8 cellular contexts compared by ENCODE assay signal in the genomic region with DNA sequence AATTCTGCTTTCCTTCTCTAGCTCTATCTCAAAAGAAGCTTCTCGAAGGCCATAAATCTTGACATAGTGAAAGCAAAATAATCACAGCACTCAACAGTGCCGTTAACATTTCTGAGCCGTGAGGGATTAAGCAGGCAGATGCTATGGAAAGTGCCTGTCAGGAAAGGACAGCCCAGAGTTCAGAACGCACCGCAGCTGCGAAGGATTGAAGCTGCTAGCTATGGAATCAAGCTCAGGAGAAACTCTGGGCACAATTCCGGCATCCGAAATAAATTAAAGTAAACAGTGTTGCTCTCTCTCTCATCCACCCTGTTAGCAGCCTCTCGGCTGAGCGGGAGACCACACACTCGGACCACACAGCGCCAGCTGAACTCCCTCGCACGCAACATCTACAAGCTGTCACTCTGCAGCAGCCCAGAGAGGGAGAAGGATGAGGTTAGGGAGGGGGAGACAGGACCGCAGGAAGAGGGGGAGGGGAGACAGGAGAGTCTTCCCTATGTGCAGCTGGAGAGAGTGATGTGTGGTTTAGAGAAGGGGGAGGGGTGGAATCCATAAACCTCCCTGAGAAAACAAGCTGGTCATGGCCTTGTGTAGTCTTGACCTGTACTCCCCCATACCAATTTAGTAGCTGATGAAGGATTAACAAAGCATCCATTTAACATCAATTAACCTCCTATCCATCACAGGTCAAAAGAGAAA. TPM values are rescaled to one million over a fixed set of nuclear protein-coding genes. Genes with fewer than 3 reads are reported as not detected.
DNase-seq lines count a peak whose midpoint lies in the region; ATAC-seq and TF ChIP-seq lines count a peak whose summit lies in the region.

No MANE protein-coding gene starts in this region.

- peak overlapping the region; percentile 67 for H3K27ac Mint-ChIP-seq in type B pancreatic cell
- no peak overlapping the region for H3K27ac Mint-ChIP-seq in MCF 10A (ENCODE audit: low read depth, unreplicated experiment)

- H3K9ac ChIP-seq in adipocyte (ENCODE audit: low read length), result peak overlapping the region; percentile 49

- peak overlapping the region; percentile 81 for H3K4me3 Mint-ChIP-seq in type B pancreatic cell
- H3K4me3 Mint-ChIP-seq in MCF 10A (ENCODE audit: unreplicated experiment), result no peak overlapping the region

- peaks cover 44% of the 10 kb centered on the region for H3K4me1 Mint-ChIP-seq in type B pancreatic cell (ENCODE audit: unreplicated experiment)
- H3K4me1 Mint-ChIP-seq in MCF 10A (ENCODE audit: insufficient read depth, unreplicated experiment), result peaks cover 47% of the 10 kb centered on the region

- POLR2A ChIA-PET in MCF 10A (lab: Yijun Ruan, JAX), result interaction anchor here (0.6 to 6.3 kb wide), 6 partner anchors 9 to 871 kb away, joined by 3 to 69 read pairs (median 4); a partner anchor contains a TSS

- peak; percentile 83 for DNase-seq in ELF-1 (ENCODE audit: low read depth, low spot score)
- peak; percentile 88 for DNase-seq in MV-4-11 (lab: John Stamatoyannopoulos, UW)
- peak; percentile 81 for DNase-seq in adipocyte (ENCODE audit: low read depth)
- peak; percentile 93 for DNase-seq in islet precursor cell
- DNase-seq in type B pancreatic cell (ENCODE audit: extremely low spot score, unreplicated experiment), result no peak
- DNase-seq in MCF 10A (ENCODE audit: unreplicated experiment), result no peak
- no peak for DNase-seq in GM19238 (ENCODE audit: insufficient read length, low spot score)

- TF ChIP-seq CTCF in type B pancreatic cell (conservative IDR thresholded peaks at IDR 0.05) (no peak), MCF 10A (IDR thresholded peaks at IDR 0.05; ENCODE audit: unreplicated experiment) (no peak)

- H3K27me3 ChIP-seq in adipocyte (replicated peaks; ENCODE audit: control insufficient read depth, insufficient read depth, low read length), result no peaks in the 10 kb centered on the region

- H3K9me3 Mint-ChIP-seq in type B pancreatic cell (no peaks in the 10 kb centered on the region), MCF 10A (ENCODE audit: unreplicated experiment) (no peaks in the 10 kb centered on the region)

- CTCF ChIA-PET in MCF 10A (lab: Yijun Ruan, JAX), result interaction anchor here (0.6 to 1.1 kb wide), 2 partner anchors 19 to 38 kb away, joined by 4 to 6 read pairs; no protein-coding TSS in a partner anchor

- H3K36me3 Mint-ChIP-seq in type B pancreatic cell (peaks cover 12% of the 10 kb centered on the region), MCF 10A (ENCODE audit: insufficient read depth, unreplicated experiment) (peaks cover 9% of the 10 kb centered on the region)

- no peak for ATAC-seq in GM19467 (IDR thresholded peaks at IDR 0.05; ENCODE audit: unreplicated experiment)

- H3K27me3 Mint-ChIP-seq in type B pancreatic cell (peaks cover 3% of the 10 kb centered on the region), MCF 10A (ENCODE audit: insufficient read depth, unreplicated experiment) (no peaks in the 10 kb centered on the region)

- peaks cover 20% of the 10 kb centered on the region for H3K4me1 ChIP-seq in adipocyte (ENCODE audit: control insufficient read depth, insufficient read depth, low read length)

- no TSS peak for BruUV-seq in MCF 10A (replicated peaks; lab: Mats Ljungman, UMichigan)

- intact Hi-C loops in MCF 10A (cut with micrococcal nuclease), result no loop called here

- H3K9me3 ChIP-seq in adipocyte (ENCODE audit: control insufficient read depth, low read length), result no peaks in the 10 kb centered on the region

- H3K36me3 ChIP-seq in adipocyte (ENCODE audit: control insufficient read depth, insufficient read depth, low read length, severe bottlenecking), result no peaks in the 10 kb centered on the region

- peak overlapping the region; percentile 74 for H3K4me3 ChIP-seq in adipocyte (ENCODE audit: low read length)

RNA-seq across cellular contexts. Expression of a gene that starts 9.0 kb away (rescaled TPM):
- total RNA-seq in type B pancreatic cell (ENCODE audit: low replicate concordance), result 21.6 and 22.9 TPM in 2 replicates
- total RNA-seq in MCF 10A (2022), result 14.6 and 18.9 TPM in 2 replicates

RNA-seq across cellular contexts. Expression of a gene that starts 27.0 kb away (rescaled TPM):
- total RNA-seq in type B pancreatic cell (ENCODE audit: low replicate concordance), result 0.41 and 0.93 TPM in 2 replicates
- total RNA-seq in MCF 10A (2022), result 0.61 and 0.72 TPM in 2 replicates

Comparison
In these comparisons a context has a peak if more than half of its experiments do, and no peak if none do; other contexts are left out.
1. DNase-seq: peak in ELF-1 (single experiment), MV-4-11 (single experiment), adipocyte (single experiment) and islet precursor cell (single experiment); none in type B pancreatic cell (single experiment), MCF 10A (single experiment) and GM19238 (single experiment).